In genomic region chr20:8718214-8718613, GRCh38 we compare ENCODE assay signal across 19 cellular contexts.
"Had no signal": no experiment of that assay in that cellular context is flagged by ENCODE, and none has a peak within 500 bp of the region (broad histone marks: within the 10 kb centered on the region; RNA-seq: fewer than 3 reads in every experiment).

No MANE protein-coding gene starts in this region.

- H3K4me1 ChIP-seq: parathyroid adenoma, uterus had no signal

- H3K27me3 ChIP-seq: hepatocyte, neutrophil, transverse colon, uterus had no signal

- H3K4me3 ChIP-seq: hepatocyte, lung, transverse colon, uterus had no signal

- H3K36me3 ChIP-seq: neutrophil, transverse colon, uterus had no signal

- ATAC-seq: activated naive CD4-positive, alpha-beta T cell treated with anti-CD3 and anti-CD28 coated beads, Interleukin-2, amount 50 U/mL, for 72 hours; esophagus mucosa; left colon; natural killer cell; stimulated activated naive CD8-positive, alpha-beta T cell treated with anti-CD3 and anti-CD28 coated beads, Interleukin-15, Interleukin-2, amounts not matched to agents 100 U/mL and 50 U/mL, for 24 hours had no signal

- H3K27ac ChIP-seq: hepatocyte, neutrophil, parathyroid adenoma, transverse colon, uterus had no signal

- H3K9me3 ChIP-seq: neutrophil, transverse colon, uterus had no signal

- DNase-seq: activated B cell treated with CpG ODN at 0.5 μM for 24 hours; activated CD4-positive, alpha-beta memory T cell treated with anti-CD3 and anti-CD28 coated beads for 36 hours; activated CD4-positive, alpha-beta T cell treated with anti-CD3 and anti-CD28 coated beads for 4 hours; activated gamma-delta T cell treated with Interleukin-2 at 50 U/mL for 16 hours; activated T-cell treated with anti-CD3 and anti-CD28 coated beads for 4 hours; effector CD8-positive, alpha-beta T cell; left colon; natural killer cell; stimulated activated CD4-positive, alpha-beta T cell treated with anti-CD3 and anti-CD28 coated beads, Interleukin-2, amount 100 ng/mL, for 24 hours; stimulated activated naive CD8-positive, alpha-beta T cell treated with anti-CD3 and anti-CD28 coated beads, Interleukin-15, Interleukin-2, amounts not matched to agents 100 U/mL and 50 U/mL, for 24 hours; substantia nigra; transverse colon; uterus had no signal
